In the genomic region with DNA sequence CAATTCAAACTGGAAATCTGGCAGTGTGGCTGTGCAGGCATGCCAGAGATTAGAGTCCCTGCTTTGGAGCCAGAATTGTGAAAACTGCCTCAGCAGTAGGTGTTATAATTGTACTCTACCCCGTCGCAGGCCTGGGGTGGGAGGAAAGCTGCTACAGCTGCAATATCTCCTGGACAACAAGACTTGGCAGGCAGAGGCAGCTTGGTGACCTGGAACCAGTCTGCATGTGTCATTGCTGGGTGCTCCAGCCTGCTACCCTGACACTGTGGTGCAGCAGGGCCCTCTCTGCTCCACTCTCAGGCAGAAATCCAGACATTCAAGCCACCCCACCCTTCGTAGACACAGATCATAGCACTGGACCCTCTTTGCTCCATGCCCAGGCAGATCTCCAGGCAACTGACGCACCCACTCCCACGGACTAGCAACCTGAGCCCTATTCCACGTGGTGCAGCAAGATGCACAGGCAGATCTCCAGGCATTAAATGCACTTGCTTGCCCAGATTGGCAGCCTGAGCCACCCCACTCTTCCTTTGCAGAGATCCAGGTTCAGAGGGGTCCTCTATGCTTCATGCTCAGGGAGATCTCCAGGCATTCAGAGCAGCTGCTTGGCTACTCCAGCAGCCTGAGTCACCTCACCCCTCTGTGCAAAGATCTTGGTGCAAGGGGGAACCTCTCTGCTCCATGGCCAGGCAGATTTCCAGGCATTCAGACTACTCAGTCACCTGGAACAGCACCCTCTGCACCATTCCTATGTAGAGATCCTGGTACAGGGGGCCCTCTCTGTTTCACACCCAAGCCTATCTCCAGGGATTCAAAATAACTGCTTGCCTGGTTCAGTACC, we compare ENCODE assay signal across 19 cellular contexts.
DNase-seq lines count a peak whose midpoint lies in the region; ATAC-seq and TF ChIP-seq lines count a peak whose summit lies in the region.
"Had no signal": no experiment of that assay in that cellular context is flagged by ENCODE, and none has a peak within 500 bp of the region (broad histone marks: within the 10 kb centered on the region; RNA-seq: fewer than 3 reads in every experiment).

No MANE protein-coding gene starts in this region.

- no peak overlapping the region for H3K4me3 ChIP-seq in CD4-positive, alpha-beta memory T cell (ENCODE audit: low read length in 2 of 2)
- H3K4me3 ChIP-seq in fibroblast of pulmonary artery (replicated peaks; ENCODE audit: low read depth, low read length) (no peak overlapping the region), foreskin fibroblast (ENCODE audit: low read depth in 1 of 2, low read length in 2 of 2) (no peak overlapping the region), vagina (no peak overlapping the region)
- H3K4me3 ChIP-seq: ovary, Peyer's patch, uterus had no signal

- intact Hi-C loops in CD4-positive, alpha-beta memory T cell (cut with micrococcal nuclease), result no loop called here
- intact Hi-C loops in vagina (cut with DNase I), result no loop called here

- no peak overlapping the region for H3K27ac ChIP-seq in CD4-positive, alpha-beta memory T cell (ENCODE audit: low read depth, low read length)
- H3K27ac ChIP-seq in vagina, result no peak overlapping the region
- H3K27ac ChIP-seq: ovary, Peyer's patch, uterus had no signal

- POLR2A ChIA-PET in CD4-positive, alpha-beta memory T cell (lab: Charles Lee; ENCODE audit: partially characterized antibody), result no interaction called here

- H3K9me3 Mint-ChIP-seq in CD4-positive, alpha-beta memory T cell, result peaks cover 0 to 10% (median 0%) of the 10 kb centered on the region in 8 donors
- no peaks in the 10 kb centered on the region for H3K9me3 Mint-ChIP-seq in endothelial cell (ENCODE audit: unreplicated experiment)

- DNase-seq in CD4-positive, alpha-beta memory T cell, result no peak
- no peak for DNase-seq in T-helper 17 cell
- DNase-seq in fibroblast of pulmonary artery (ENCODE audit: low read depth), result peak; percentile 40
- peak; percentile 23 for DNase-seq in myocyte (ENCODE audit: low read depth)
- no peak for DNase-seq in DMS114 treated with DMSO at 0.1 percent for 48 hours (lab: John Stamatoyannopoulos, UW; ENCODE audit: unreplicated experiment)
- no peak for DNase-seq in foreskin fibroblast
- DNase-seq in vagina (ENCODE audit: extremely low spot score in 2 of 2), result no peak
- DNase-seq in endothelial cell (ENCODE audit: low spot score), result no peak
- DNase-seq: activated CD8-positive, alpha-beta T cell treated with anti-CD3 and anti-CD28 coated beads for 36 hours; AML-193; H7; NCI-H1092 treated with DMSO at 0.1 percent for 48 hours; NCI-H510A; Peyer's patch; stimulated activated CD4-positive, alpha-beta T cell treated with anti-CD3 and anti-CD28 coated beads, Interleukin-1b, Interleukin-23, amount 100 ng/mL, for 48 hours; T-helper 9 cell; uterus had no signal

- peaks cover 48 to 52% of the 10 kb centered on the region in 2 donors for H3K36me3 Mint-ChIP-seq in CD4-positive, alpha-beta memory T cell
- peaks cover 7% of the 10 kb centered on the region for H3K36me3 Mint-ChIP-seq in T-helper 17 cell (ENCODE audit: low read depth)
- peaks cover 5% of the 10 kb centered on the region for H3K36me3 Mint-ChIP-seq in endothelial cell (ENCODE audit: low read depth, unreplicated experiment)

- no peaks in the 10 kb centered on the region for H3K27me3 Mint-ChIP-seq in CD4-positive, alpha-beta memory T cell
- H3K27me3 Mint-ChIP-seq in T-helper 17 cell (no peaks in the 10 kb centered on the region), endothelial cell (ENCODE audit: unreplicated experiment) (peaks cover 3% of the 10 kb centered on the region)
- H3K27me3 Mint-ChIP-seq: activated CD8-positive, alpha-beta T cell treated with anti-CD3 and anti-CD28 coated beads for 36 hours had no signal

- H3K36me3 ChIP-seq in CD4-positive, alpha-beta memory T cell (ENCODE audit: insufficient read depth, low read length), result no peaks in the 10 kb centered on the region
- no peaks in the 10 kb centered on the region for H3K36me3 ChIP-seq in vagina
- H3K36me3 ChIP-seq: ovary, uterus had no signal

- no peaks in the 10 kb centered on the region for H3K27me3 ChIP-seq in CD4-positive, alpha-beta memory T cell (ENCODE audit: insufficient read depth, low read length)
- no peaks in the 10 kb centered on the region for H3K27me3 ChIP-seq in vagina
- H3K27me3 ChIP-seq: ovary, Peyer's patch, uterus had no signal

- H3K4me1 Mint-ChIP-seq in CD4-positive, alpha-beta memory T cell, result peaks cover 2 to 13% (median 10%) of the 10 kb centered on the region in 4 donors
- H3K4me1 Mint-ChIP-seq in T-helper 17 cell, result peaks cover 10% of the 10 kb centered on the region
- H3K4me1 Mint-ChIP-seq in endothelial cell (ENCODE audit: unreplicated experiment), result no peaks in the 10 kb centered on the region

- no peaks in the 10 kb centered on the region for H3K4me1 ChIP-seq in CD4-positive, alpha-beta memory T cell (ENCODE audit: insufficient read depth, low read length)
- H3K4me1 ChIP-seq in vagina, result no peaks in the 10 kb centered on the region
- H3K4me1 ChIP-seq: Peyer's patch, uterus had no signal

- no peak for TF ChIP-seq CTCF in fibroblast of pulmonary artery (IDR thresholded peaks at IDR 0.05; ENCODE audit: low read length, missing control alignments)
- TF ChIP-seq CTCF in foreskin fibroblast (IDR thresholded peaks at IDR 0.05; ENCODE audit: low read depth, low read length), result no peak
- TF ChIP-seq CTCF in vagina (IDR thresholded peaks at IDR 0.05), result no peak
- TF ChIP-seq CTCF in endothelial cell (IDR thresholded peaks at IDR 0.05; ENCODE audit: unreplicated experiment), result no peak

- TF ChIP-seq POLR2A in vagina (IDR thresholded peaks at IDR 0.05), result no peak

- CTCF ChIA-PET in CD4-positive, alpha-beta memory T cell (lab: Charles Lee; ENCODE audit: partially characterized antibody), result interaction anchor here (2.8 kb wide), 1 partner anchor 8 kb away, joined by 12 read pairs; no protein-coding TSS in a partner anchor

- peak overlapping the region in 4 of 7 donors; percentile 12 to 31 (median 28) for H3K27ac Mint-ChIP-seq in CD4-positive, alpha-beta memory T cell
- H3K27ac Mint-ChIP-seq in T-helper 17 cell, result peak overlapping the region; percentile 11
- no peak overlapping the region for H3K27ac Mint-ChIP-seq in endothelial cell (ENCODE audit: unreplicated experiment)
- H3K27ac Mint-ChIP-seq: activated CD8-positive, alpha-beta T cell treated with anti-CD3 and anti-CD28 coated beads for 36 hours; activated T-helper 2 cell treated with anti-CD3 and anti-CD28 coated beads, Interferon-gamma antibody, Interleukin-2, Interleukin-4, amounts not matched to agents 10 μg/mL and 5 μg/mL and 100 μg/mL, durations not matched to agents 14 hours and 24 hours and 36 hours had no signal

- no peaks in the 10 kb centered on the region for H3K9me3 ChIP-seq in CD4-positive, alpha-beta memory T cell (ENCODE audit: control insufficient read depth in 1 of 2, low read length in 2 of 2)
- no peaks in the 10 kb centered on the region for H3K9me3 ChIP-seq in T-helper 17 cell (ENCODE audit: control insufficient read depth, low read length, poor library complexity, severe bottlenecking)
- no peaks in the 10 kb centered on the region for H3K9me3 ChIP-seq in vagina
- H3K9me3 ChIP-seq: ovary, Peyer's patch had no signal

- no peak overlapping the region for H3K4me3 Mint-ChIP-seq in CD4-positive, alpha-beta memory T cell
- no peak overlapping the region for H3K4me3 Mint-ChIP-seq in T-helper 17 cell
- H3K4me3 Mint-ChIP-seq in endothelial cell (ENCODE audit: unreplicated experiment), result no peak overlapping the region
- H3K4me3 Mint-ChIP-seq: activated CD8-positive, alpha-beta T cell treated with anti-CD3 and anti-CD28 coated beads for 36 hours had no signal

- ATAC-seq in T-helper 17 cell, result no peak
- ATAC-seq: activated CD8-positive, alpha-beta T cell treated with anti-CD3 and anti-CD28 coated beads for 36 hours had no signal

Comparison
In these comparisons a context has a peak if more than half of its experiments do, and no peak if none do; other contexts are left out.
1. DNase-seq: peak in fibroblast of pulmonary artery (single experiment) and myocyte (single experiment); none in CD4-positive, alpha-beta memory T cell (0 of 5), T-helper 17 cell (0 of 3), DMS114 treated with DMSO at 0.1 percent for 48 hours (single experiment), foreskin fibroblast (0 of 2), vagina (0 of 2) and endothelial cell (single experiment).